1 cellular context compared by ENCODE assay signal in genomic region chr19:11984986-11985385, GRCh38.
TF ChIP-seq lines count a peak whose summit lies in the region.

No MANE protein-coding gene starts in this region.

TF ChIP-seq in K562, 482 proteins besides CTCF, POLR2A, EP300 and RAD21:
- TF ChIP-seq CTCFL (IDR thresholded peaks at IDR 0.05; ENCODE audit: borderline replicate concordance, insufficient read depth, low read depth, low read length, poor library complexity, severe bottlenecking) (peak; percentile 25), NONO (IDR thresholded peaks at IDR 0.05; ENCODE audit: low read depth in 2 of 2, low read length in 1 of 2) (no peak)
